ENCODE assay signal across 1 cellular context in the genomic region with DNA sequence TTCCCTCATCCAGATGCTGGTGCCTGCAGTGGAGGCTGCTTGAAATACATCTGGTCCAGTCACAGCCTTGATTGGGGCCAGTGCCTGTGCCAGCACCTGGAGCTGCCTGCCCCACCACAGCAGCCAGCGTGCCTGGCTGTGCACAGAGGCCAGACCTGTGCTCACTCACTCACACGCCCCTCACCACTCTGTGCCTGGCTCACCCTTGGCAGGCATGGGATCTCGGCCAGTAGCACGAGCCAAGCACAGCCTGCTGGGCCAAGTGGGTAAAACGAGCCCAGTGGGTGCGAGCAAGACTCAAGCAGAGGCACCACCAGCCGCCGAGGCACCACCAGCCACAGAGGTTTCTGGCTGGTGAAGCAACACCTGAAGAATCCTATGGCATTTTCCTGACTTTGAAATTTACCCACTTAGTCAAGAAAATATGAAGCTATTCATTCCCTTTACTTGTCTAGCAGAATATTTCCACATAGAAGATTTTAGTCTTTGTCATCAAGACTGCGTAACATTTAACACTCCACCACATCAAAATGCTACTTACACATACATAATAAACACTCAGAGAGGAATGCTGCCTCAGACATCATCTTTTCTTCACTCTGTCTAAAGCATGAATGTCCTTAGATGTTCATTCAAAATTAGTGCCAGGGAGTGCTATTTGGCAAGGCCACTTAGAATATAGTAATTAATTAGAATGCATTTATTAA.
TF ChIP-seq lines count a peak whose summit lies in the region.

No MANE protein-coding gene starts in this region.

TF ChIP-seq in SK-N-SH, 30 proteins besides CTCF, POLR2A, EP300 and RAD21 (continued from another document):
- TF ChIP-seq SMC3 (IDR thresholded peaks at IDR 0.05; ENCODE audit: low read depth, low read length) (no peak), RXRA (IDR thresholded peaks at IDR 0.05; ENCODE audit: borderline replicate concordance, low read depth) (no peak), JUND (IDR thresholded peaks at IDR 0.05) (no peak), RCOR1 (IDR thresholded peaks at IDR 0.05; ENCODE audit: low read length) (no peak)
- TF ChIP-seq, protein P1, sequence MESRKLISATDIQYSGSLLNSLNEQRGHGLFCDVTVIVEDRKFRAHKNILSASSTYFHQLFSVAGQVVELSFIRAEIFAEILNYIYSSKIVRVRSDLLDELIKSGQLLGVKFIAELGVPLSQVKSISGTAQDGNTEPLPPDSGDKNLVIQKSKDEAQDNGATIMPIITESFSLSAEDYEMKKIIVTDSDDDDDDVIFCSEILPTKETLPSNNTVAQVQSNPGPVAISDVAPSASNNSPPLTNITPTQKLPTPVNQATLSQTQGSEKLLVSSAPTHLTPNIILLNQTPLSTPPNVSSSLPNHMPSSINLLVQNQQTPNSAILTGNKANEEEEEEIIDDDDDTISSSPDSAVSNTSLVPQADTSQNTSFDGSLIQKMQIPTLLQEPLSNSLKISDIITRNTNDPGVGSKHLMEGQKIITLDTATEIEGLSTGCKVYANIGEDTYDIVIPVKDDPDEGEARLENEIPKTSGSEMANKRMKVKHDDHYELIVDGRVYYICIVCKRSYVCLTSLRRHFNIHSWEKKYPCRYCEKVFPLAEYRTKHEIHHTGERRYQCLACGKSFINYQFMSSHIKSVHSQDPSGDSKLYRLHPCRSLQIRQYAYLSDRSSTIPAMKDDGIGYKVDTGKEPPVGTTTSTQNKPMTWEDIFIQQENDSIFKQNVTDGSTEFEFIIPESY (IDR thresholded peaks at IDR 0.05; ENCODE audit: borderline replicate concordance, low read depth): no peak
- TF ChIP-seq, protein P2, sequence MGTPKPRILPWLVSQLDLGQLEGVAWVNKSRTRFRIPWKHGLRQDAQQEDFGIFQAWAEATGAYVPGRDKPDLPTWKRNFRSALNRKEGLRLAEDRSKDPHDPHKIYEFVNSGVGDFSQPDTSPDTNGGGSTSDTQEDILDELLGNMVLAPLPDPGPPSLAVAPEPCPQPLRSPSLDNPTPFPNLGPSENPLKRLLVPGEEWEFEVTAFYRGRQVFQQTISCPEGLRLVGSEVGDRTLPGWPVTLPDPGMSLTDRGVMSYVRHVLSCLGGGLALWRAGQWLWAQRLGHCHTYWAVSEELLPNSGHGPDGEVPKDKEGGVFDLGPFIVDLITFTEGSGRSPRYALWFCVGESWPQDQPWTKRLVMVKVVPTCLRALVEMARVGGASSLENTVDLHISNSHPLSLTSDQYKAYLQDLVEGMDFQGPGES (IDR thresholded peaks at IDR 0.05; ENCODE audit: low read depth, low read length): no peak
TF ChIP-seq in SK-N-SH: peak in this region for 0.
